In the genomic region with DNA sequence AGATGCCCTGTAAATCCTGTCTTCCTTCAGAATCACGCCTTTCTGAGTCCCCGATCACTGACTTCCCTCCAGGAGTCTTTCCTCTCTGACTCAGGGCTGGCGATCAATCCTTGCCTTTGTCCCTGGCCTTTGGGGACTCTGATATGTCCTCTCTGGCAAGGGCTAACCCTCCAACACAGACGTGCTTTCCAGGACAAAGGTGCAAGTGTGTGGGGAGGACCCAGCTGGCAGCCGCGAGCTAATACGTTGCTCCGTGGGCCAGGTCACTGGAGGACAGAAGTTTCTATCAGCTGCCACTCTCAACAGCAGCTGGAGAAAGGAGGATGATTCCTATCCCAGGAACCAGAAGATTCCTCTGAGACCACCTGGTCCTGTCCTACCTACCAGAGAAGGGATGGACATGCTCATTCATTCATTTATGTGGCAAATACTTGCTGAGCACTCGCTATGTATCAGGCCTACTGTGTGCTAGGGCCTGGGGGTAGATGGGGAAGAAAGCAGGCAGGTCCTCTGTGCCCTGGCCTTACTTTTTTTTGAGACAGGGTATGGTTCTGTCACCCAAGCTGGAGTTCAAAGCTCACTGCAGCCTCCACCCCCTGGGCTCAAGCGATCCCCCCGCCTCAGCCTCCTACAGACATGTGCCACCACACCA, we compare ENCODE assay signal across 1 cellular context.
TF ChIP-seq lines count a peak whose summit lies in the region.

No MANE protein-coding gene starts in this region.

TF ChIP-seq in HEK293T, 16 proteins besides CTCF, POLR2A, EP300 and RAD21:
- TF ChIP-seq SP1 (IDR thresholded peaks at IDR 0.05) (no peak), FOXM1 (IDR thresholded peaks at IDR 0.05; ENCODE audit: borderline replicate concordance) (no peak), FOXK2 (IDR thresholded peaks at IDR 0.05) (no peak), NFRKB (IDR thresholded peaks at IDR 0.05) (no peak), HDGF (IDR thresholded peaks at IDR 0.05; ENCODE audit: borderline replicate concordance) (no peak), L3MBTL2 (conservative IDR thresholded peaks at IDR 0.05) (no peak), ARNT (IDR thresholded peaks at IDR 0.05) (no peak), BHLHE40 (IDR thresholded peaks at IDR 0.05; ENCODE audit: borderline replicate concordance) (no peak), ELF4 (IDR thresholded peaks at IDR 0.05) (no peak), CTBP1 (IDR thresholded peaks at IDR 0.05; ENCODE audit: borderline replicate concordance) (no peak), LEF1 (IDR thresholded peaks at IDR 0.05; ENCODE audit: borderline replicate concordance) (no peak), SUZ12 (IDR thresholded peaks at IDR 0.05) (no peak), TARDBP (IDR thresholded peaks at IDR 0.05) (no peak), FOXA1 (IDR thresholded peaks at IDR 0.05) (no peak), ZNF384 (IDR thresholded peaks at IDR 0.05) (no peak)
- TF ChIP-seq, protein P1, sequence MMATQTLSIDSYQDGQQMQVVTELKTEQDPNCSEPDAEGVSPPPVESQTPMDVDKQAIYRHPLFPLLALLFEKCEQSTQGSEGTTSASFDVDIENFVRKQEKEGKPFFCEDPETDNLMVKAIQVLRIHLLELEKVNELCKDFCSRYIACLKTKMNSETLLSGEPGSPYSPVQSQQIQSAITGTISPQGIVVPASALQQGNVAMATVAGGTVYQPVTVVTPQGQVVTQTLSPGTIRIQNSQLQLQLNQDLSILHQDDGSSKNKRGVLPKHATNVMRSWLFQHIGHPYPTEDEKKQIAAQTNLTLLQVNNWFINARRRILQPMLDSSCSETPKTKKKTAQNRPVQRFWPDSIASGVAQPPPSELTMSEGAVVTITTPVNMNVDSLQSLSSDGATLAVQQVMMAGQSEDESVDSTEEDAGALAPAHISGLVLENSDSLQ (IDR thresholded peaks at IDR 0.05) = no peak
